Comparison of ENCODE assay signal across 28 cellular contexts in genomic region chr2:81328968-81329367, GRCh38.
"Had no signal": no experiment of that assay in that cellular context is flagged by ENCODE, and none has a peak within 500 bp of the region (broad histone marks: within the 10 kb centered on the region; RNA-seq: fewer than 3 reads in every experiment).

No MANE protein-coding gene starts in this region.

- H3K27ac Mint-ChIP-seq: dendritic cell treated with granulocyte-macrophage colony-stimulating factor and Interleukin-4, amounts not matched to agents 40 ng/mL and 50 ng/mL, for 4 days; effector memory CD8-positive, alpha-beta T cell; endodermal cell had no signal

- FAIRE-seq: colon, endometrium, endothelial cell of umbilical vein, frontal cortex had no signal

- H3K27ac ChIP-seq: colonic mucosa, coronary artery, dorsolateral prefrontal cortex, epithelial cell of prostate, esophagus muscularis mucosa, esophagus squamous epithelium, foreskin keratinocyte, gastrocnemius medialis, gastroesophageal sphincter, heart left ventricle, heart right ventricle had no signal

- H3K9me3 Mint-ChIP-seq: dendritic cell treated with granulocyte-macrophage colony-stimulating factor and Interleukin-4, amounts not matched to agents 40 ng/mL and 50 ng/mL, for 4 days had no signal

- ATAC-seq: effector memory CD8-positive, alpha-beta T cell; esophagus mucosa; foreskin keratinocyte; gastrocnemius medialis; gastroesophageal sphincter; heart left ventricle; heart right ventricle had no signal

- H3K4me3 ChIP-seq: colonic mucosa, coronary artery, dorsolateral prefrontal cortex, esophagus muscularis mucosa, esophagus squamous epithelium, gastrocnemius medialis, gastroesophageal sphincter, heart left ventricle, heart right ventricle had no signal

- H3K27me3 ChIP-seq: colonic mucosa, dorsolateral prefrontal cortex, esophagus muscularis mucosa, esophagus squamous epithelium, foreskin keratinocyte, gastrocnemius medialis, gastroesophageal sphincter, heart left ventricle, heart right ventricle had no signal

- H3K4me1 ChIP-seq: colonic mucosa, esophagus muscularis mucosa, esophagus squamous epithelium, foreskin keratinocyte, gastrocnemius medialis, gastroesophageal sphincter, heart left ventricle, heart right ventricle had no signal

- DNase-seq: colonic mucosa; cortex of kidney; dermis blood vessel endothelial cell; dorsolateral prefrontal cortex; effector CD4-positive, alpha-beta T cell; effector CD8-positive, alpha-beta T cell; effector memory CD4-positive, alpha-beta T cell; effector memory CD8-positive, alpha-beta T cell; endodermal cell; erythroblast; esophagus squamous epithelium; foreskin fibroblast; foreskin keratinocyte; foreskin melanocyte; gastrocnemius medialis; head of caudate nucleus; heart left ventricle; heart right ventricle had no signal

- H3K9me3 ChIP-seq: colonic mucosa, esophagus squamous epithelium, gastrocnemius medialis had no signal

- H3K4me1 Mint-ChIP-seq: endodermal cell had no signal

- H3K27me3 Mint-ChIP-seq: dendritic cell treated with granulocyte-macrophage colony-stimulating factor and Interleukin-4, amounts not matched to agents 40 ng/mL and 50 ng/mL, for 4 days; effector memory CD8-positive, alpha-beta T cell had no signal

- H3K36me3 ChIP-seq: colonic mucosa, esophagus muscularis mucosa, esophagus squamous epithelium, gastrocnemius medialis, gastroesophageal sphincter, heart left ventricle, heart right ventricle had no signal

- H3K4me3 Mint-ChIP-seq: dendritic cell treated with granulocyte-macrophage colony-stimulating factor and Interleukin-4, amounts not matched to agents 40 ng/mL and 50 ng/mL, for 4 days; effector memory CD8-positive, alpha-beta T cell; endodermal cell had no signal
